ENCODE assay signal across 8 cellular contexts in the genomic region with DNA sequence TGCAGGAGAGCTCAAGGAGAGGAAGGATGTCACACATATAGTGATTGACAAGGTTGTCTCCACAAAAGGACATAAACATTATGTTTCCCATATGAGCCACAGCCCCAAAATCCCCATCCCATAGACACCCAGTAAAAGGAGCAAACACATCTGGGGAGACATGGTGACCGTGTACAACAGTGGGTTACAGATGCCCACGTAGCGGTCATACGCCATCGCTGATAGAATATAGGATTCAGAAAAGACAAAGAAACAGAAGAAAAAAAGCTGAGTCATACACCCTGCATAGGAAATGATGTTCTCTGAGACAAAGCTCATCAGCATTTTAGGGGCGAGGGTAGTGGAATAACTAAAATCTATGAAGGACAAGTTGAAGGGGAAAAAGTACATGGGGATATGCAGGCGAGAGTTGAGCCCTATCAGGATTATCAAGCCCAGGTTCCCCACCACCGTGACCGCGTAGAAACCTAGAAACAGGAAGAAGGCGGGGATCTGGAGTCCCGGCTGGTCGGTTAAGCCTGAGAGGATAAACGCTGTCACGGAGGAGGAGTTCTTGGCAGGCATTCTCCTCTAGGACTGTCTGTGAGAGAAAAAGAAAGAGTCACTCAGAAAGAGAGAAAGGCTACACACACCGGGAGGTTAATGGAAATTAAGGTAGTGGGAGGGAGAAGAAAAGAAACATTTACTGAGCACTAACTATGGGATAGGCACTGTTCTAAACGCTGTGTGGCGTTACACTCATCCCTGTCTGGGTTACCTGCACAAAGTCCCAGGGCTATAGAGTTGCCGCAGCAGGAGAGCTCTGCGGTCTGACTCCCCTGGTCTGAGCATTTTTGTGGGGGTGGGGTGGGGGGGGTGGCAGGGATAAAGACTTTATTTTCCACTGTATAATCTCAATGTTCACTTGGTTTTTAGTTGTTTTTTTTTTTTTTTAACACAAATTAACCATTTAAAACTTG. TPM values are rescaled to one million over a fixed set of nuclear protein-coding genes. Genes with fewer than 3 reads are reported as not detected.
DNase-seq lines count a peak whose midpoint lies in the region; ATAC-seq and TF ChIP-seq lines count a peak whose summit lies in the region.

No MANE protein-coding gene starts in this region.

- H3K27ac Mint-ChIP-seq in effector memory CD8-positive, alpha-beta T cell = peak overlapping the region in 1 of 2 donors; percentile 57
- H3K27ac Mint-ChIP-seq in naive B cell (peak overlapping the region in 3 of 6 donors; percentile 15 to 82 (median 44)), Calu3 (ENCODE audit: unreplicated experiment) (no peak overlapping the region)

- peak; percentile 89 for ATAC-seq in HG03097 (IDR thresholded peaks at IDR 0.05; ENCODE audit: low FRiP score, unreplicated experiment)
- no peak for ATAC-seq in effector memory CD8-positive, alpha-beta T cell (replicated peaks)
- peak; percentile 37 to 38 for ATAC-seq in naive B cell (ENCODE audit: low read depth in 2 of 2)

- WGBS in prostate gland = 24% methylated on average over 20 of the region's 20 CpGs

- H3K36me3 Mint-ChIP-seq in effector memory CD8-positive, alpha-beta T cell (ENCODE audit: insufficient read depth) = no peaks in the 10 kb centered on the region
- no peaks in the 10 kb centered on the region for H3K36me3 Mint-ChIP-seq in naive B cell
- H3K36me3 Mint-ChIP-seq in Calu3 (ENCODE audit: insufficient read depth, unreplicated experiment) = no peaks in the 10 kb centered on the region

- no peak overlapping the region for H3K4me3 ChIP-seq in prostate gland

- peak; percentile 52 for DNase-seq in GF-D8 (lab: John Stamatoyannopoulos, UW)
- peak; percentile 75 for DNase-seq in RPMI7951 (ENCODE audit: low read depth)
- DNase-seq in effector memory CD8-positive, alpha-beta T cell = no peak
- DNase-seq in naive B cell = no peak
- no peak for DNase-seq in prostate gland (ENCODE audit: low spot score)
- no peak for DNase-seq in stimulated activated CD4-positive, alpha-beta T cell treated with anti-CD3 and anti-CD28 coated beads, Interleukin-4, amount 100 ng/mL, for 1 hour
- DNase-seq in Calu3 = no peak

- intact Hi-C loops in prostate gland (cut with DNase I) = no loop called here
- intact Hi-C loops in Calu3 (cut with micrococcal nuclease; ENCODE audit: unreplicated experiment) = no loop called here

- peak overlapping the region; percentile 9 to 19 for H3K4me3 Mint-ChIP-seq in effector memory CD8-positive, alpha-beta T cell
- H3K4me3 Mint-ChIP-seq in naive B cell (peak overlapping the region in 4 of 8 donors; percentile 13 to 68 (median 46)), Calu3 (ENCODE audit: low read depth, unreplicated experiment) (no peak overlapping the region)

- no TSS peak for BruUV-seq in Calu3 (replicated peaks; lab: Mats Ljungman, UMichigan)

- no peaks in the 10 kb centered on the region for H3K36me3 ChIP-seq in prostate gland

- H3K27me3 ChIP-seq in prostate gland (replicated peaks; ENCODE audit: insufficient read depth) = no peaks in the 10 kb centered on the region

- no peaks in the 10 kb centered on the region for H3K4me1 ChIP-seq in prostate gland (replicated peaks)

- no peaks in the 10 kb centered on the region for H3K9me3 ChIP-seq in prostate gland

- CTCF ChIA-PET in Calu3 (lab: Charles Lee) = interaction anchor here (0.5 kb wide), 1 partner anchor 18 kb away, joined by 3 read pairs; no protein-coding TSS in a partner anchor

- no peak for TF ChIP-seq POLR2A in prostate gland (IDR thresholded peaks at IDR 0.05)

- peaks cover 7 to 10% of the 10 kb centered on the region in 2 donors for H3K4me1 Mint-ChIP-seq in effector memory CD8-positive, alpha-beta T cell (ENCODE audit: low read depth in 2 of 2)
- H3K4me1 Mint-ChIP-seq in naive B cell = peaks cover 8 to 10% (median 9%) of the 10 kb centered on the region in 3 donors
- H3K4me1 Mint-ChIP-seq in Calu3 (ENCODE audit: low read depth, unreplicated experiment) = no peaks in the 10 kb centered on the region

- H3K9me3 Mint-ChIP-seq in effector memory CD8-positive, alpha-beta T cell = peaks cover 0 to 1% of the 10 kb centered on the region in 2 donors
- H3K9me3 Mint-ChIP-seq in naive B cell = peaks cover 0 to 5% (median 2%) of the 10 kb centered on the region in 7 donors
- no peaks in the 10 kb centered on the region for H3K9me3 Mint-ChIP-seq in Calu3 (ENCODE audit: low read depth, unreplicated experiment)

- no peak for TF ChIP-seq CTCF in prostate gland (IDR thresholded peaks at IDR 0.05)
- no peak for TF ChIP-seq CTCF in Calu3 (IDR thresholded peaks at IDR 0.05; ENCODE audit: unreplicated experiment)

- H3K27ac ChIP-seq in prostate gland = no peak overlapping the region

- peaks cover 8 to 10% of the 10 kb centered on the region in 2 donors for H3K27me3 Mint-ChIP-seq in effector memory CD8-positive, alpha-beta T cell
- H3K27me3 Mint-ChIP-seq in naive B cell (peaks cover 29 to 42% (median 38%) of the 10 kb centered on the region in 3 donors), Calu3 (ENCODE audit: unreplicated experiment) (no peaks in the 10 kb centered on the region)

RNA-seq across cellular contexts. Expression of a gene that starts 36.1 kb away (rescaled TPM):
- not detected in 2 replicates for total RNA-seq in RPMI7951 (2014; rRNA removed; shearing (Covaris generic))
- not detected for polyA plus RNA-seq in naive B cell (ENCODE audit: low read depth in 6 of 6)
- total RNA-seq in prostate gland = not detected
- not detected in 2 replicates for total RNA-seq in Calu3 (2022)

RNA-seq across cellular contexts. Expression of a gene that starts 57.0 kb away (rescaled TPM):
- total RNA-seq in RPMI7951 (2014; rRNA removed; shearing (Covaris generic)) = not detected in 2 replicates
- not detected for polyA plus RNA-seq in naive B cell (ENCODE audit: low read depth in 6 of 6)
- total RNA-seq in prostate gland (not detected), Calu3 (2022) (not detected in 2 replicates)

Comparison
In these comparisons a context has a peak if more than half of its experiments do, and no peak if none do; other contexts are left out.
1. DNase-seq: peak in GF-D8 (single experiment) and RPMI7951 (single experiment); none in effector memory CD8-positive, alpha-beta T cell (0 of 3), naive B cell (single experiment), prostate gland (single experiment), stimulated activated CD4-positive, alpha-beta T cell treated with anti-CD3 and anti-CD28 coated beads, Interleukin-4, amount 100 ng/mL, for 1 hour (single experiment) and Calu3 (single experiment).